In genomic region chr5:139787568-139788293, GRCh38 we compare ENCODE assay signal across 1 cellular context.
A peak's percentile ranks its signal among the peaks of the same experiment; 100 is the strongest.
TF ChIP-seq lines count a peak whose summit lies in the region.

No MANE protein-coding gene starts in this region.

TF ChIP-seq in HEK293, 187 proteins besides CTCF, POLR2A, EP300 and RAD21 (continued from another document):
- TF ChIP-seq ZNF18 (tag by site-specific recombination; IDR thresholded peaks at IDR 0.05) (no peak), ZNF335 (tag by site-specific recombination; conservative IDR thresholded peaks at IDR 0.05) (peak; percentile 85), ZNF558 (tag by site-specific recombination; IDR thresholded peaks at IDR 0.05) (no peak), SCRT1 (tag by site-specific recombination; IDR thresholded peaks at IDR 0.05; ENCODE audit: borderline replicate concordance) (peak; percentile 97), ZBTB11 (tag by site-specific recombination; conservative IDR thresholded peaks at IDR 0.05; ENCODE audit: low read depth) (0 out of 2 replicates have a peak, but pooled peaks have one; percentile 17), ZNF2 (tag by site-specific recombination; IDR thresholded peaks at IDR 0.05) (peak; percentile 70; the same call in 1 of the 2 replicates), BCL11B (tag by site-specific recombination; IDR thresholded peaks at IDR 0.05; ENCODE audit: low read depth) (peak; percentile 56; the same call in 1 of the 2 replicates), ZBTB8A (tag by site-specific recombination; IDR thresholded peaks at IDR 0.05) (peak; percentile 61), SCRT2 (tag by site-specific recombination; IDR thresholded peaks at IDR 0.05) (peak; percentile 100), ZNF184 (tag by site-specific recombination; IDR thresholded peaks at IDR 0.05) (0 out of 2 replicates have a peak, but pooled peaks have one; percentile 11), SP3 (tag by site-specific recombination; IDR thresholded peaks at IDR 0.05) (peak; percentile 30; the same call in 1 of the 2 replicates), ZNF169 (tag by site-specific recombination; IDR thresholded peaks at IDR 0.05) (no peak), ZXDB (tag by site-specific recombination; IDR thresholded peaks at IDR 0.05) (peak; percentile 69), ZEB2 (tag by site-specific recombination; IDR thresholded peaks at IDR 0.05) (no peak), ZNF391 (tag by site-specific recombination; IDR thresholded peaks at IDR 0.05; ENCODE audit: borderline replicate concordance, low read depth) (peak; percentile 30; the same call in 1 of the 2 replicates), REST (tag by site-specific recombination; IDR thresholded peaks at IDR 0.05) (peak; percentile 43; the same call in 1 of the 2 replicates), ZNF501 (tag by site-specific recombination; IDR thresholded peaks at IDR 0.05) (peak; percentile 68; the same call in 1 of the 2 replicates), ZNF76 (tag by site-specific recombination; IDR thresholded peaks at IDR 0.05; ENCODE audit: borderline replicate concordance, low read depth) (peak; percentile 10; the same call in 1 of the 2 replicates), ZNF394 (tag by site-specific recombination; IDR thresholded peaks at IDR 0.05; ENCODE audit: borderline replicate concordance) (0 out of 2 replicates have a peak, but pooled peaks have one; percentile 25), KLF8 (tag by site-specific recombination; IDR thresholded peaks at IDR 0.05) (peak; percentile 48; the same call in 1 of the 2 replicates), ZBTB21 (tag by site-specific recombination; IDR thresholded peaks at IDR 0.05) (no peak), ZSCAN30 (tag by site-specific recombination; IDR thresholded peaks at IDR 0.05) (peak; percentile 71; the same call in 1 of the 2 replicates), ZNF341 (tag by site-specific recombination; IDR thresholded peaks at IDR 0.05; ENCODE audit: low read depth) (0 out of 2 replicates have a peak, but pooled peaks have one; percentile 9), ZBTB17 (tag by site-specific recombination; IDR thresholded peaks at IDR 0.05) (peak; percentile 34; the same call in 1 of the 2 replicates)
- TF ChIP-seq, protein P1, sequence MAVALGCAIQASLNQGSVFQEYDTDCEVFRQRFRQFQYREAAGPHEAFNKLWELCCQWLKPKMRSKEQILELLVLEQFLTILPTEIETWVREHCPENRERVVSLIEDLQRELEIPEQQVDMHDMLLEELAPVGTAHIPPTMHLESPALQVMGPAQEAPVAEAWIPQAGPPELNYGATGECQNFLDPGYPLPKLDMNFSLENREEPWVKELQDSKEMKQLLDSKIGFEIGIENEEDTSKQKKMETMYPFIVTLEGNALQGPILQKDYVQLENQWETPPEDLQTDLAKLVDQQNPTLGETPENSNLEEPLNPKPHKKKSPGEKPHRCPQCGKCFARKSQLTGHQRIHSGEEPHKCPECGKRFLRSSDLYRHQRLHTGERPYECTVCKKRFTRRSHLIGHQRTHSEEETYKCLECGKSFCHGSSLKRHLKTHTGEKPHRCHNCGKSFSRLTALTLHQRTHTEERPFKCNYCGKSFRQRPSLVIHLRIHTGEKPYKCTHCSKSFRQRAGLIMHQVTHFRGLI (tag by site-specific recombination; IDR thresholded peaks at IDR 0.05), result peak; percentile 33; the same call in 1 of the 2 replicates
- TF ChIP-seq, protein P2, sequence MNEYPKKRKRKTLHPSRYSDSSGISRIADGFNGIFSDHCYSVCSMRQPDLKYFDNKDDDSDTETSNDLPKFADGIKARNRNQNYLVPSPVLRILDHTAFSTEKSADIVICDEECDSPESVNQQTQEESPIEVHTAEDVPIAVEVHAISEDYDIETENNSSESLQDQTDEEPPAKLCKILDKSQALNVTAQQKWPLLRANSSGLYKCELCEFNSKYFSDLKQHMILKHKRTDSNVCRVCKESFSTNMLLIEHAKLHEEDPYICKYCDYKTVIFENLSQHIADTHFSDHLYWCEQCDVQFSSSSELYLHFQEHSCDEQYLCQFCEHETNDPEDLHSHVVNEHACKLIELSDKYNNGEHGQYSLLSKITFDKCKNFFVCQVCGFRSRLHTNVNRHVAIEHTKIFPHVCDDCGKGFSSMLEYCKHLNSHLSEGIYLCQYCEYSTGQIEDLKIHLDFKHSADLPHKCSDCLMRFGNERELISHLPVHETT (tag by site-specific recombination; IDR thresholded peaks at IDR 0.05), result 0 out of 2 replicates have a peak, but pooled peaks have one; percentile 26
